9 cellular contexts compared by ENCODE assay signal in genomic region chr9:95157491-95158151, GRCh38.
A peak's percentile ranks its signal among the peaks of the same experiment; 100 is the strongest.
DNase-seq lines count a peak whose midpoint lies in the region; ATAC-seq and TF ChIP-seq lines count a peak whose summit lies in the region.
"Had no signal": no experiment of that assay in that cellular context is flagged by ENCODE, and none has a peak within 500 bp of the region (broad histone marks: within the 10 kb centered on the region; RNA-seq: fewer than 3 reads in every experiment).

No MANE protein-coding gene starts in this region.

- WGBS in heart right ventricle, 2 donors = 56 to 58% methylated on average over 7 of the region's 7 CpGs
- WGBS in endodermal cell (ENCODE audit: insufficient coverage in 1 of 2, insufficient read length in 1 of 2), 2 experiments = 93 to 94% methylated on average over 5 to 7 of the region's 7 CpGs

- H3K9me3 ChIP-seq in heart right ventricle (no peaks in the 10 kb centered on the region), endodermal cell (ENCODE audit: control insufficient read depth, low read length) (no peaks in the 10 kb centered on the region)

- H3K9ac ChIP-seq in endodermal cell (ENCODE audit: extremely low read depth, low read length, poor library complexity, severe bottlenecking) = no peak overlapping the region
- H3K9ac ChIP-seq: KMS-11 had no signal

- intact Hi-C loops in heart right ventricle (cut with DNase I) = no loop called here
- intact Hi-C loops in activated T-helper 2 cell treated with anti-CD3 and anti-CD28 coated beads, Interferon-gamma antibody, Interleukin-2, Interleukin-4, amounts not matched to agents 10 μg/mL and 5 μg/mL and 100 μg/mL, durations not matched to agents 14 hours and 24 hours and 36 hours (cut with micrococcal nuclease) = no loop called here

- H3K27me3 Mint-ChIP-seq in endodermal cell (ENCODE audit: insufficient read depth) = no peaks in the 10 kb centered on the region
- no peaks in the 10 kb centered on the region for H3K27me3 Mint-ChIP-seq in activated T-helper 2 cell treated with anti-CD3 and anti-CD28 coated beads, Interferon-gamma antibody, Interleukin-2, Interleukin-4, amounts not matched to agents 10 μg/mL and 5 μg/mL and 100 μg/mL, durations not matched to agents 14 hours and 24 hours and 36 hours (ENCODE audit: low read depth)

- H3K4me3 Mint-ChIP-seq in endodermal cell = no peak overlapping the region
- no peak overlapping the region for H3K4me3 Mint-ChIP-seq in activated T-helper 2 cell treated with anti-CD3 and anti-CD28 coated beads, Interferon-gamma antibody, Interleukin-2, Interleukin-4, amounts not matched to agents 10 μg/mL and 5 μg/mL and 100 μg/mL, durations not matched to agents 14 hours and 24 hours and 36 hours (ENCODE audit: low read depth)

- peak; percentile 65 for DNase-seq in GM13976 (ENCODE audit: low spot score)
- DNase-seq in NOMO-1 treated with dmso at 0.1 percent for 144 hours (lab: John Stamatoyannopoulos, UW; ENCODE audit: unreplicated experiment) = peak; percentile 72
- DNase-seq in heart right ventricle = peak in 1 of 2 donors; percentile 74
- DNase-seq in cerebellar nuclear complex (lab: John Stamatoyannopoulos, UW) = no peak
- DNase-seq in activated naive CD4-positive, alpha-beta T cell treated with anti-CD3 and anti-CD28 coated beads, Interleukin-2, amount 50 U/mL, for 16 hours = no peak
- no peak for DNase-seq in endodermal cell
- DNase-seq in activated T-helper 2 cell treated with anti-CD3 and anti-CD28 coated beads, Interferon-gamma antibody, Interleukin-2, Interleukin-4, amounts not matched to agents 10 μg/mL and 5 μg/mL and 100 μg/mL, durations not matched to agents 14 hours and 24 hours and 36 hours (ENCODE audit: low spot score) = no peak

- H3K9me3 Mint-ChIP-seq in endodermal cell = peaks cover 1% of the 10 kb centered on the region
- H3K9me3 Mint-ChIP-seq in activated T-helper 2 cell treated with anti-CD3 and anti-CD28 coated beads, Interferon-gamma antibody, Interleukin-2, Interleukin-4, amounts not matched to agents 10 μg/mL and 5 μg/mL and 100 μg/mL, durations not matched to agents 14 hours and 24 hours and 36 hours = peaks cover 3% of the 10 kb centered on the region

- TF ChIP-seq CTCF in GM13976 (IDR thresholded peaks at IDR 0.05; ENCODE audit: borderline replicate concordance, control extremely low read depth, extremely low read depth, insufficient read depth, missing control alignments) (no peak), heart right ventricle (IDR thresholded peaks at IDR 0.05) (no peak), endodermal cell (conservative IDR thresholded peaks at IDR 0.05) (no peak)

- H3K27me3 ChIP-seq in heart right ventricle = no peaks in the 10 kb centered on the region
- H3K27me3 ChIP-seq in endodermal cell (ENCODE audit: control insufficient read depth, insufficient read depth, low read length, poor library complexity, severe bottlenecking) = no peaks in the 10 kb centered on the region

- H3K36me3 Mint-ChIP-seq in endodermal cell (ENCODE audit: low read depth) = peaks cover 11% of the 10 kb centered on the region
- H3K36me3 Mint-ChIP-seq in activated T-helper 2 cell treated with anti-CD3 and anti-CD28 coated beads, Interferon-gamma antibody, Interleukin-2, Interleukin-4, amounts not matched to agents 10 μg/mL and 5 μg/mL and 100 μg/mL, durations not matched to agents 14 hours and 24 hours and 36 hours (ENCODE audit: low read depth) = peaks cover 13% of the 10 kb centered on the region

- H3K36me3 ChIP-seq in heart right ventricle (no peaks in the 10 kb centered on the region), endodermal cell (ENCODE audit: control insufficient read depth, insufficient read depth, low read length) (no peaks in the 10 kb centered on the region)

- in situ Hi-C loops in GM13976 (cut with MboI; ENCODE audit: low sequenced_read_pairs, unreplicated experiment) = no loop called here

- peaks cover 0 to 25% (median 16%) of the 10 kb centered on the region in 9 donors for H3K4me1 ChIP-seq in heart right ventricle
- no peaks in the 10 kb centered on the region for H3K4me1 ChIP-seq in endodermal cell (ENCODE audit: control insufficient read depth, insufficient read depth, low read length)

- ATAC-seq in HG02763 (IDR thresholded peaks at IDR 0.05; ENCODE audit: unreplicated experiment) (peak; percentile 82), heart right ventricle (peak; percentile 74 to 94 (median 89))

- H3K27ac Mint-ChIP-seq in endodermal cell = no peak overlapping the region
- no peak overlapping the region for H3K27ac Mint-ChIP-seq in activated T-helper 2 cell treated with anti-CD3 and anti-CD28 coated beads, Interferon-gamma antibody, Interleukin-2, Interleukin-4, amounts not matched to agents 10 μg/mL and 5 μg/mL and 100 μg/mL, durations not matched to agents 14 hours and 24 hours and 36 hours

- no peaks in the 10 kb centered on the region for H3K4me1 Mint-ChIP-seq in endodermal cell
- peaks cover 7% of the 10 kb centered on the region for H3K4me1 Mint-ChIP-seq in activated T-helper 2 cell treated with anti-CD3 and anti-CD28 coated beads, Interferon-gamma antibody, Interleukin-2, Interleukin-4, amounts not matched to agents 10 μg/mL and 5 μg/mL and 100 μg/mL, durations not matched to agents 14 hours and 24 hours and 36 hours (ENCODE audit: low read depth)

- H3K4me3 ChIP-seq in heart right ventricle (no peak overlapping the region), endodermal cell (ENCODE audit: low read length) (no peak overlapping the region)

- H3K27ac ChIP-seq in heart right ventricle (peak overlapping the region in 5 of 10 donors; percentile 27 to 58 (median 39)), endodermal cell (ENCODE audit: low read depth, low read length) (no peak overlapping the region)
- H3K27ac ChIP-seq: KMS-11 had no signal

Comparison
In these comparisons a context has a peak if more than half of its experiments do, and no peak if none do; other contexts are left out.
1. DNase-seq: peak in GM13976 (single experiment) and NOMO-1 treated with dmso at 0.1 percent for 144 hours (single experiment); none in cerebellar nuclear complex (0 of 2), activated naive CD4-positive, alpha-beta T cell treated with anti-CD3 and anti-CD28 coated beads, Interleukin-2, amount 50 U/mL, for 16 hours (single experiment), endodermal cell (single experiment) and activated T-helper 2 cell treated with anti-CD3 and anti-CD28 coated beads, Interferon-gamma antibody, Interleukin-2, Interleukin-4, amounts not matched to agents 10 μg/mL and 5 μg/mL and 100 μg/mL, durations not matched to agents 14 hours and 24 hours and 36 hours (single experiment).